ENCODE assay signal across 8 cellular contexts in the genomic region with DNA sequence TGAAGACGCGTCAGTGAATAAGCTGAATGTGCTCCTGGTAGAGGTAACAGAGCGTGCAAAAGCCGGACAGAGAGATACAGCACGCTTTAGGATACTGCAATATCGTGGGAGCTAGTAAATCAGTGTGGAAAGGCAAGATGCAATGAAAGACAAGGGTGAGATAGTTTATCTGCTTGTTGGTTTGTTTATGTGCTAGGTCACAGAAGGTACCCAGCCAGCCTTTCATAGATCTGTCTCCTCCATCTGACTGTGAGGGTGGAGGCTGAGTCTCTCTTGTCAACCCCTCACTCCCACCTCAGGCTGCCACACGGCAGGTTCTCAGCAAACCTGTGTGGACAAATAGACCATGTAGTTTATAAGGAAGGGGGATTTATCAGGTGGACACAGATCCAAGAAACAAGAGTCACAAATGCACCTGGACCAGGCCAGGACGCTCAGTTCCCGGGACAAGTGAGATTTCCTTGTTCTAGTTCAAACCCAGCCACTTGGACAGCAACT. TPM values are rescaled to one million over a fixed set of nuclear protein-coding genes. Genes with fewer than 3 reads are reported as not detected.
A peak's percentile ranks its signal among the peaks of the same experiment; 100 is the strongest.
DNase-seq lines count a peak whose midpoint lies in the region; ATAC-seq and TF ChIP-seq lines count a peak whose summit lies in the region.

No MANE protein-coding gene starts in this region.

- peaks cover 6% of the 10 kb centered on the region for H3K36me3 ChIP-seq in HUES6 (ENCODE audit: control insufficient read depth, insufficient read depth, low read length)
- H3K36me3 ChIP-seq in gastrocnemius medialis, result no peaks in the 10 kb centered on the region

- H3K4me1 ChIP-seq in HUES6 (ENCODE audit: control insufficient read depth, insufficient read depth, low read length), result peaks cover 12% of the 10 kb centered on the region
- peaks cover 6 to 18% of the 10 kb centered on the region in 2 donors for H3K4me1 ChIP-seq in gastrocnemius medialis

- POLR2A ChIA-PET in activated CD4-positive, alpha-beta memory T cell treated with anti-CD3 and anti-CD28 coated beads for 36 hours (lab: Charles Lee), result interaction anchor here (0.6 to 3.3 kb wide), 3 partner anchors 10 to 861 kb away, joined by 3 to 18 read pairs (median 9); partner anchors contain the start of gene DNAJB1

- TF ChIP-seq CTCF in glutamatergic neuron (IDR thresholded peaks at IDR 0.05; ENCODE audit: partially characterized antibody, unreplicated experiment) (no peak), gastrocnemius medialis (IDR thresholded peaks at IDR 0.05 in 4 of 5, conservative IDR thresholded peaks at IDR 0.05 in 1 of 5) (no peak)

- ATAC-seq in gastrocnemius medialis (no peak), GM18909 (IDR thresholded peaks at IDR 0.05; ENCODE audit: poor library complexity, unreplicated experiment) (no peak), GM21381 (IDR thresholded peaks at IDR 0.05; ENCODE audit: unreplicated experiment) (no peak), GM18858 (IDR thresholded peaks at IDR 0.05; ENCODE audit: unreplicated experiment) (no peak), GM18520 (IDR thresholded peaks at IDR 0.05; ENCODE audit: unreplicated experiment) (no peak)

- H3K27me3 ChIP-seq in HUES6 (ENCODE audit: control insufficient read depth, insufficient read depth, low read length), result no peaks in the 10 kb centered on the region
- H3K27me3 ChIP-seq in gastrocnemius medialis, result no peaks in the 10 kb centered on the region

- peaks cover 17% of the 10 kb centered on the region for H3K4me1 Mint-ChIP-seq in activated CD4-positive, alpha-beta memory T cell treated with anti-CD3 and anti-CD28 coated beads for 36 hours (ENCODE audit: low read depth)
- H3K4me1 Mint-ChIP-seq in glutamatergic neuron (ENCODE audit: low read depth, unreplicated experiment), result peaks cover 6% of the 10 kb centered on the region

- H3K9me3 Mint-ChIP-seq in activated CD4-positive, alpha-beta memory T cell treated with anti-CD3 and anti-CD28 coated beads for 36 hours, result no peaks in the 10 kb centered on the region
- H3K9me3 Mint-ChIP-seq in glutamatergic neuron (ENCODE audit: unreplicated experiment), result peaks cover 2% of the 10 kb centered on the region

- no peaks in the 10 kb centered on the region for H3K36me3 Mint-ChIP-seq in activated CD4-positive, alpha-beta memory T cell treated with anti-CD3 and anti-CD28 coated beads for 36 hours
- H3K36me3 Mint-ChIP-seq in glutamatergic neuron (ENCODE audit: unreplicated experiment), result no peaks in the 10 kb centered on the region

- intact Hi-C loops in activated CD4-positive, alpha-beta memory T cell treated with anti-CD3 and anti-CD28 coated beads for 36 hours (cut with micrococcal nuclease), result no loop called here
- intact Hi-C loops in gastrocnemius medialis (cut with DNase I; ENCODE audit: low total_unique reads), result loop anchor here (1.0 to 5.0 kb wide), 3 partner anchors 33 to 78 kb away; partner anchors contain the start of gene DDX39A

- no peak overlapping the region for H3K27ac Mint-ChIP-seq in activated CD4-positive, alpha-beta memory T cell treated with anti-CD3 and anti-CD28 coated beads for 36 hours
- peak overlapping the region; percentile 20 for H3K27ac Mint-ChIP-seq in glutamatergic neuron (ENCODE audit: unreplicated experiment)

- no peak overlapping the region for H3K27ac ChIP-seq in HUES6 (ENCODE audit: low read depth, low read length)
- H3K27ac ChIP-seq in gastrocnemius medialis, result peak overlapping the region; percentile 72 to 82 (median 74)

- in situ Hi-C loops in gastrocnemius medialis (cut with MboI; ENCODE audit: low sequenced_read_pairs in 4 of 4), result no loop called here

- H3K4me3 ChIP-seq in HUES6 (ENCODE audit: low read depth, low read length) (peak overlapping the region; percentile 13), gastrocnemius medialis (peak overlapping the region; percentile 74 to 84 (median 80))

- H3K9ac ChIP-seq in HUES6 (ENCODE audit: low read length), result no peak overlapping the region

- no peak for DNase-seq in activated CD4-positive, alpha-beta memory T cell treated with anti-CD3 and anti-CD28 coated beads for 36 hours
- DNase-seq in glutamatergic neuron (no peak), gastrocnemius medialis (no peak)

- TF ChIP-seq POLR2A in gastrocnemius medialis (IDR thresholded peaks at IDR 0.05), result no peak

- CTCF ChIA-PET in activated CD4-positive, alpha-beta memory T cell treated with anti-CD3 and anti-CD28 coated beads for 36 hours (lab: Charles Lee), result interaction anchor here (1.7 to 4.7 kb wide), 4 partner anchors 9 to 360 kb away, joined by 7 to 35 read pairs (median 16); partner anchors contain the start of gene ASF1B

- H3K9me3 ChIP-seq in HUES6 (ENCODE audit: control insufficient read depth, insufficient read depth, low read depth, low read length) (no peaks in the 10 kb centered on the region), gastrocnemius medialis (no peaks in the 10 kb centered on the region)

- peak overlapping the region; percentile 75 for H3K4me3 Mint-ChIP-seq in activated CD4-positive, alpha-beta memory T cell treated with anti-CD3 and anti-CD28 coated beads for 36 hours
- H3K4me3 Mint-ChIP-seq in glutamatergic neuron (ENCODE audit: unreplicated experiment), result peak overlapping the region; percentile 50

- H3K27me3 Mint-ChIP-seq in activated CD4-positive, alpha-beta memory T cell treated with anti-CD3 and anti-CD28 coated beads for 36 hours, result no peaks in the 10 kb centered on the region
- H3K27me3 Mint-ChIP-seq in glutamatergic neuron (ENCODE audit: unreplicated experiment), result peaks cover 4% of the 10 kb centered on the region

RNA-seq across cellular contexts. Expression of gene GIPC1, which starts 1.0 kb away (rescaled TPM):
- 10 to 100 TPM; 31.5 to 35.2 TPM for total RNA-seq in activated CD4-positive, alpha-beta memory T cell treated with anti-CD3 and anti-CD28 coated beads for 36 hours
- 53.4 TPM for total RNA-seq in glutamatergic neuron (ENCODE audit: unreplicated experiment)
- 10 to 100 TPM; 18.4 to 70.3 (median 54.7) TPM for total RNA-seq in gastrocnemius medialis

RNA-seq across cellular contexts. Expression of gene DNAJB1, which starts 21.3 kb away (rescaled TPM):
- total RNA-seq in activated CD4-positive, alpha-beta memory T cell treated with anti-CD3 and anti-CD28 coated beads for 36 hours, result 10 to 100 TPM; 71.2 to 76.5 TPM
- 53.9 TPM for total RNA-seq in glutamatergic neuron (ENCODE audit: unreplicated experiment)
- total RNA-seq in gastrocnemius medialis, result 10 to 100 TPM; 12.3 to 27.3 (median 16.6) TPM

RNA-seq across cellular contexts. Expression of gene PTGER1, which starts 21.7 kb away (rescaled TPM):
- total RNA-seq in activated CD4-positive, alpha-beta memory T cell treated with anti-CD3 and anti-CD28 coated beads for 36 hours, result under 1 TPM; 0.29 to 0.41 TPM
- 2.0 TPM for total RNA-seq in glutamatergic neuron (ENCODE audit: unreplicated experiment)
- under 1 TPM in 1 of 4 donors, not detected in 3; 0.29 TPM for total RNA-seq in gastrocnemius medialis

RNA-seq across cellular contexts. Expression of gene TECR, which starts 32.5 kb away (rescaled TPM):
- 100 to 1,000 TPM; 120 TPM for total RNA-seq in activated CD4-positive, alpha-beta memory T cell treated with anti-CD3 and anti-CD28 coated beads for 36 hours
- total RNA-seq in glutamatergic neuron (ENCODE audit: unreplicated experiment) (102 TPM), gastrocnemius medialis (100 to 1,000 TPM in 2 of 4 donors, 10 to 100 TPM in 2; 56.2 to 155 (median 113) TPM)
